In genomic region chr5:38650540-38651275, GRCh38 we compare ENCODE assay signal across 10 cellular contexts.
DNase-seq lines count a peak whose midpoint lies in the region; ATAC-seq and TF ChIP-seq lines count a peak whose summit lies in the region.
"Had no signal": no experiment of that assay in that cellular context is flagged by ENCODE, and none has a peak within 500 bp of the region (broad histone marks: within the 10 kb centered on the region; RNA-seq: fewer than 3 reads in every experiment).

No MANE protein-coding gene starts in this region.

- no peaks in the 10 kb centered on the region for H3K27me3 ChIP-seq in gastroesophageal sphincter

- no peaks in the 10 kb centered on the region for H3K36me3 Mint-ChIP-seq in activated CD8-positive, alpha-beta memory T cell treated with anti-CD3 and anti-CD28 coated beads, Interleukin-2, amount 10 ng/mL, durations not matched to agents 7 days and 5 days

- no peaks in the 10 kb centered on the region for H3K36me3 ChIP-seq in gastroesophageal sphincter

- no peak overlapping the region for H3K27ac ChIP-seq in gastroesophageal sphincter

- no peaks in the 10 kb centered on the region for H3K9me3 ChIP-seq in gastroesophageal sphincter

- H3K4me3 ChIP-seq in gastroesophageal sphincter, result no peak overlapping the region

- no peaks in the 10 kb centered on the region for H3K4me1 ChIP-seq in gastroesophageal sphincter

- intact Hi-C loops in sciatic nerve (cut with DNase I), result no loop called here

- no peak for ATAC-seq in activated CD8-positive, alpha-beta memory T cell treated with anti-CD3 and anti-CD28 coated beads, Interleukin-2, amount 10 ng/mL, durations not matched to agents 7 days and 5 days
- ATAC-seq in sciatic nerve (peak; percentile 49), gastroesophageal sphincter (no peak)
- no peak for ATAC-seq in activated CD4-positive, CD25-positive, alpha-beta regulatory T cell treated with anti-CD3 and anti-CD28 coated beads, Interleukin-2, amount 50 U/mL, for 24 hours

- TF ChIP-seq CTCF in gastroesophageal sphincter (IDR thresholded peaks at IDR 0.05), result no peak

- peak overlapping the region; percentile 57 for H3K4me3 Mint-ChIP-seq in activated CD8-positive, alpha-beta memory T cell treated with anti-CD3 and anti-CD28 coated beads, Interleukin-2, amount 10 ng/mL, durations not matched to agents 7 days and 5 days

- peaks cover 10% of the 10 kb centered on the region for H3K4me1 Mint-ChIP-seq in activated CD8-positive, alpha-beta memory T cell treated with anti-CD3 and anti-CD28 coated beads, Interleukin-2, amount 10 ng/mL, durations not matched to agents 7 days and 5 days

- CTCF ChIA-PET in activated CD8-positive, alpha-beta memory T cell treated with anti-CD3 and anti-CD28 coated beads, Interleukin-2, amount 10 ng/mL, durations not matched to agents 7 days and 5 days (lab: Charles Lee), result no interaction called here

- WGBS in gastroesophageal sphincter (ENCODE audit: low coverage in 1 of 2), 2 donors, result 35 to 39% methylated on average over 11 to 13 of the region's 13 CpGs

- DNase-seq in activated CD8-positive, alpha-beta memory T cell treated with anti-CD3 and anti-CD28 coated beads, Interleukin-2, amount 10 ng/mL, durations not matched to agents 7 days and 5 days, result no peak
- no peak for DNase-seq in activated CD8-positive, alpha-beta memory T cell treated with anti-CD3 and anti-CD28 coated beads, Interleukin-2, amount 50 U/mL, for 48 hours
- DNase-seq in NOMO-1 (lab: John Stamatoyannopoulos, UW; ENCODE audit: unreplicated experiment in 2 of 2), result peak; percentile 29 to 91
- DNase-seq in dermis microvascular lymphatic vessel endothelial cell (ENCODE audit: low read depth in 2 of 2), result peak; percentile 77 to 96
- no peak for DNase-seq in sciatic nerve (ENCODE audit: low spot score)
- DNase-seq in NCI-H69 (lab: John Stamatoyannopoulos, UW), result no peak
- DNase-seq: glutamatergic neuron, T-helper 9 cell had no signal

- H3K27ac Mint-ChIP-seq in activated CD8-positive, alpha-beta memory T cell treated with anti-CD3 and anti-CD28 coated beads, Interleukin-2, amount 10 ng/mL, durations not matched to agents 7 days and 5 days, result no peak overlapping the region

- peaks cover 17% of the 10 kb centered on the region for H3K27me3 Mint-ChIP-seq in activated CD8-positive, alpha-beta memory T cell treated with anti-CD3 and anti-CD28 coated beads, Interleukin-2, amount 10 ng/mL, durations not matched to agents 7 days and 5 days

- no peak for TF ChIP-seq POLR2A in gastroesophageal sphincter (IDR thresholded peaks at IDR 0.05)

- H3K9me3 Mint-ChIP-seq in activated CD8-positive, alpha-beta memory T cell treated with anti-CD3 and anti-CD28 coated beads, Interleukin-2, amount 10 ng/mL, durations not matched to agents 7 days and 5 days (ENCODE audit: low read depth), result no peaks in the 10 kb centered on the region

- TF ChIP-seq EP300 in gastroesophageal sphincter (IDR thresholded peaks at IDR 0.05), result no peak

Comparison
In these comparisons a context has a peak if more than half of its experiments do, and no peak if none do; other contexts are left out.
1. DNase-seq: peak in NOMO-1 (2 of 2) and dermis microvascular lymphatic vessel endothelial cell (2 of 2); none in activated CD8-positive, alpha-beta memory T cell treated with anti-CD3 and anti-CD28 coated beads, Interleukin-2, amount 10 ng/mL, durations not matched to agents 7 days and 5 days (single experiment), activated CD8-positive, alpha-beta memory T cell treated with anti-CD3 and anti-CD28 coated beads, Interleukin-2, amount 50 U/mL, for 48 hours (single experiment), sciatic nerve (single experiment) and NCI-H69 (single experiment).